In genomic region chr12:128801879-128802391, GRCh38 we compare ENCODE assay signal across 12 cellular contexts. TPM values are rescaled to one million over a fixed set of nuclear protein-coding genes. Genes with fewer than 3 reads are reported as not detected.
A peak's percentile ranks its signal among the peaks of the same experiment; 100 is the strongest.
DNase-seq lines count a peak whose midpoint lies in the region; ATAC-seq, FAIRE-seq and TF ChIP-seq lines count a peak whose summit lies in the region.
"Had no signal": no experiment of that assay in that cellular context is flagged by ENCODE, and none has a peak within 500 bp of the region (broad histone marks: within the 10 kb centered on the region; RNA-seq: fewer than 3 reads in every experiment).

No MANE protein-coding gene starts in this region.

- TF ChIP-seq CTCF in fibroblast of mammary gland (conservative IDR thresholded peaks at IDR 0.05; ENCODE audit: control insufficient read depth, insufficient read depth, low read depth, low read length) (no peak), osteoblast (IDR thresholded peaks at IDR 0.05; ENCODE audit: extremely low read depth, low read depth, low read length) (no peak)

- no peaks in the 10 kb centered on the region for H3K27me3 ChIP-seq in osteoblast (ENCODE audit: insufficient read depth, low read length)
- H3K27me3 ChIP-seq: left lung had no signal

- H3K9me3 ChIP-seq in osteoblast (ENCODE audit: low read depth, low read length) = no peaks in the 10 kb centered on the region
- H3K9me3 ChIP-seq: left lung had no signal

- H3K4me1 ChIP-seq in osteoblast (ENCODE audit: insufficient read depth, low read length) = peaks cover 19% of the 10 kb centered on the region

- FAIRE-seq in RCC 7860 (lab: Jason Lieb, UNC) = no peak

- POLR2A ChIA-PET in HEK293T (lab: Yijun Ruan, JAX) = no interaction called here

- peaks cover 43% of the 10 kb centered on the region for H3K79me2 ChIP-seq in osteoblast (ENCODE audit: insufficient read depth, low read length)

- H3K4me3 ChIP-seq in fibroblast of mammary gland (ENCODE audit: control insufficient read depth, low read depth, low read length) = no peak overlapping the region
- H3K4me3 ChIP-seq in osteoblast (ENCODE audit: insufficient read depth, low read length) = no peak overlapping the region
- H3K4me3 ChIP-seq: left lung had no signal

- H3K36me3 ChIP-seq in osteoblast (ENCODE audit: insufficient read depth, low read length) = peaks cover 39% of the 10 kb centered on the region

- peaks cover 17% of the 10 kb centered on the region for H4K20me1 ChIP-seq in osteoblast (ENCODE audit: insufficient read depth, low read length)

- peak overlapping the region; percentile 53 for H3K27ac ChIP-seq in osteoblast (ENCODE audit: low read depth, low read length)
- H3K27ac ChIP-seq: left lung had no signal

- no peak for ATAC-seq in GM18870 (IDR thresholded peaks at IDR 0.05; ENCODE audit: unreplicated experiment)
- ATAC-seq: left lung had no signal

- H2AFZ ChIP-seq in osteoblast (ENCODE audit: low read length) = no peak overlapping the region

- DNase-seq in GM03348 (ENCODE audit: low spot score) (peak; percentile 57), RCC 7860 (ENCODE audit: low spot score) (peak; percentile 24), fibroblast of mammary gland (ENCODE audit: low read depth) (peak; percentile 50), osteoblast (ENCODE audit: insufficient read length, low spot score, missing footprints) (no peak), NOMO-1 treated with DMSO at 0.1 percent for 48 hours (lab: John Stamatoyannopoulos, UW; ENCODE audit: unreplicated experiment) (no peak), HEK293T (ENCODE audit: extremely low spot score) (no peak)
- DNase-seq in stimulated activated naive CD4-positive, alpha-beta T cell treated with Interleukin-2 at 50 U/mL for 16 hours (lab: John Stamatoyannopoulos, UW) = no peak
- DNase-seq: activated CD4-positive, alpha-beta T cell treated with anti-CD3 and anti-CD28 coated beads, Interleukin-2, amount 10 ng/mL, durations not matched to agents 24 days and 14 days; left lung; SIG-M5 had no signal

- CTCF ChIA-PET in HEK293T (lab: Yijun Ruan, JAX) = no interaction called here

- peak overlapping the region; percentile 40 for H3K4me2 ChIP-seq in osteoblast (ENCODE audit: insufficient read depth, low read length)

TF ChIP-seq in HEK293T, 16 proteins besides CTCF, POLR2A, EP300 and RAD21:
- TF ChIP-seq ELF4 (IDR thresholded peaks at IDR 0.05) (no peak), NFRKB (IDR thresholded peaks at IDR 0.05) (no peak), FOXM1 (IDR thresholded peaks at IDR 0.05; ENCODE audit: borderline replicate concordance) (no peak), BHLHE40 (IDR thresholded peaks at IDR 0.05; ENCODE audit: borderline replicate concordance) (no peak), HDGF (IDR thresholded peaks at IDR 0.05; ENCODE audit: borderline replicate concordance) (no peak), TARDBP (IDR thresholded peaks at IDR 0.05) (no peak), ARNT (IDR thresholded peaks at IDR 0.05) (no peak), LEF1 (IDR thresholded peaks at IDR 0.05; ENCODE audit: borderline replicate concordance) (no peak), FOXA1 (IDR thresholded peaks at IDR 0.05) (no peak), SUZ12 (IDR thresholded peaks at IDR 0.05) (no peak)

RNA-seq across cellular contexts. Expression of gene SLC15A4, which starts 21.8 kb away (rescaled TPM):
- 46.6 and 52.5 TPM in 2 replicates for total RNA-seq in osteoblast

RNA-seq across cellular contexts. Expression of gene GLT1D1, which starts 51.3 kb away (rescaled TPM):
- not detected in 2 replicates for total RNA-seq in osteoblast
- total RNA-seq: renal cortical epithelial cell had no signal

Comparison
In these comparisons a context has a peak if more than half of its experiments do, and no peak if none do; other contexts are left out.
1. DNase-seq: peak in GM03348 (single experiment), RCC 7860 (single experiment) and fibroblast of mammary gland (single experiment); none in osteoblast (single experiment), NOMO-1 treated with DMSO at 0.1 percent for 48 hours (single experiment), stimulated activated naive CD4-positive, alpha-beta T cell treated with Interleukin-2 at 50 U/mL for 16 hours (single experiment) and HEK293T (single experiment).